8 cellular contexts compared by ENCODE assay signal in genomic region chrX:119690921-119691716, GRCh38. TPM values are rescaled to one million over a fixed set of nuclear protein-coding genes. Genes with fewer than 3 reads are reported as not detected.
A peak's percentile ranks its signal among the peaks of the same experiment; 100 is the strongest.
DNase-seq lines count a peak whose midpoint lies in the region; ATAC-seq, FAIRE-seq and TF ChIP-seq lines count a peak whose summit lies in the region.

No MANE protein-coding gene starts in this region.

- H3K27me3 Mint-ChIP-seq in activated CD4-positive, alpha-beta memory T cell treated with anti-CD3 and anti-CD28 coated beads, Interleukin-2, amount 10 ng/mL, durations not matched to agents 7 days and 5 days = no peaks in the 10 kb centered on the region
- peaks cover 5% of the 10 kb centered on the region for H3K27me3 Mint-ChIP-seq in glutamatergic neuron (ENCODE audit: unreplicated experiment)

- POLR2A ChIA-PET in A549 (lab: Yijun Ruan, JAX) = interaction anchor here (0.6 kb wide), 1 partner anchor 18 kb away, joined by 3 read pairs; no protein-coding TSS in a partner anchor
- POLR2A ChIA-PET in activated CD4-positive, alpha-beta memory T cell treated with anti-CD3 and anti-CD28 coated beads, Interleukin-2, amount 10 ng/mL, durations not matched to agents 7 days and 5 days (lab: Charles Lee) = interaction anchor here (0.7 to 13.5 kb wide), 18 partner anchors 7 to 222 kb away, joined by 3 to 337 read pairs (median 8); partner anchors contain the start of genes NKRF, RPL39, SOWAHD and UBE2A

- peak; percentile 84 for FAIRE-seq in A549 (lab: Jason Lieb, UNC)

- in situ Hi-C loops in KBM-7 (cut with MboI; ENCODE audit: low pct_unique_long_range_greater_than_20kb, low sequenced_read_pairs) = no loop called here

- TF ChIP-seq RAD21 in A549 (conservative IDR thresholded peaks at IDR 0.05 in 1 of 2, IDR thresholded peaks at IDR 0.05 in 1 of 2) = no peak

- H3K27ac ChIP-seq in A549 = no peak overlapping the region

- H3K9me3 ChIP-seq in A549 = no peaks in the 10 kb centered on the region

- H3K4me1 ChIP-seq in A549 = peaks cover 11% of the 10 kb centered on the region; the same call in 2 of the 3 replicates

- H3K4me3 Mint-ChIP-seq in activated CD4-positive, alpha-beta memory T cell treated with anti-CD3 and anti-CD28 coated beads, Interleukin-2, amount 10 ng/mL, durations not matched to agents 7 days and 5 days = peak overlapping the region; percentile 98
- peak overlapping the region; percentile 97 for H3K4me3 Mint-ChIP-seq in glutamatergic neuron (ENCODE audit: unreplicated experiment)
- peak overlapping the region; percentile 84 for H3K4me3 Mint-ChIP-seq in stimulated activated effector memory CD8-positive, alpha-beta T cell treated with anti-CD3 and anti-CD28 coated beads, Interleukin-12 subunit alpha, Interleukin-12 subunit beta, amount 100 ng/mL, for 72 hours

- CTCF ChIA-PET in A549 (lab: Yijun Ruan, JAX) = interaction anchor here (0.6 to 1.6 kb wide), 4 partner anchors 8 to 175 kb away, joined by 3 to 6 read pairs (median 4); no protein-coding TSS in a partner anchor
- CTCF ChIA-PET in activated CD4-positive, alpha-beta memory T cell treated with anti-CD3 and anti-CD28 coated beads, Interleukin-2, amount 10 ng/mL, durations not matched to agents 7 days and 5 days (lab: Charles Lee) = interaction anchor here (1.1 to 5.9 kb wide), 7 partner anchors 9 to 66 kb away, joined by 3 to 45 read pairs (median 5); no protein-coding TSS in a partner anchor

- ATAC-seq in A549 (no peak), HG02981 (IDR thresholded peaks at IDR 0.05; ENCODE audit: unreplicated experiment) (no peak)
- peak; percentile 22 for ATAC-seq in stimulated activated effector memory CD8-positive, alpha-beta T cell treated with anti-CD3 and anti-CD28 coated beads, Interleukin-12 subunit alpha, Interleukin-12 subunit beta, amount 100 ng/mL, for 72 hours

- H3K27ac Mint-ChIP-seq in activated CD4-positive, alpha-beta memory T cell treated with anti-CD3 and anti-CD28 coated beads, Interleukin-2, amount 10 ng/mL, durations not matched to agents 7 days and 5 days = peak overlapping the region; percentile 100
- H3K27ac Mint-ChIP-seq in glutamatergic neuron (ENCODE audit: unreplicated experiment) = peak overlapping the region; percentile 97
- H3K27ac Mint-ChIP-seq in stimulated activated effector memory CD8-positive, alpha-beta T cell treated with anti-CD3 and anti-CD28 coated beads, Interleukin-12 subunit alpha, Interleukin-12 subunit beta, amount 100 ng/mL, for 72 hours = peak overlapping the region; percentile 97

- peaks cover 36% of the 10 kb centered on the region for H3K4me1 Mint-ChIP-seq in activated CD4-positive, alpha-beta memory T cell treated with anti-CD3 and anti-CD28 coated beads, Interleukin-2, amount 10 ng/mL, durations not matched to agents 7 days and 5 days
- H3K4me1 Mint-ChIP-seq in glutamatergic neuron (ENCODE audit: low read depth, unreplicated experiment) = peaks cover 13% of the 10 kb centered on the region
- peaks cover 17% of the 10 kb centered on the region for H3K4me1 Mint-ChIP-seq in stimulated activated effector memory CD8-positive, alpha-beta T cell treated with anti-CD3 and anti-CD28 coated beads, Interleukin-12 subunit alpha, Interleukin-12 subunit beta, amount 100 ng/mL, for 72 hours

- DNase-seq in A549 (ENCODE audit: low read depth in 1 of 2, low spot score in 1 of 2) (no peak), KBM-7 (peak; percentile 72), glutamatergic neuron (peak; percentile 52), NCI-H2171 (lab: John Stamatoyannopoulos, UW) (no peak), NCI-H226 (no peak)
- peak; percentile 78 for DNase-seq in activated CD4-positive, alpha-beta memory T cell treated with anti-CD3 and anti-CD28 coated beads, Interleukin-2, amount 10 ng/mL, durations not matched to agents 7 days and 5 days
- peak in 1 of 2 donors; percentile 69 for DNase-seq in stimulated activated effector memory CD8-positive, alpha-beta T cell treated with anti-CD3 and anti-CD28 coated beads, Interleukin-12 subunit alpha, Interleukin-12 subunit beta, amount 100 ng/mL, for 72 hours (ENCODE audit: low spot score in 2 of 2)

- TF ChIP-seq EP300 in A549 (IDR thresholded peaks at IDR 0.05) = no peak

- WGBS in A549 (ENCODE audit: missing lambda C conversion rate) = 83% methylated on average over 8 of the region's 8 CpGs

- no peaks in the 10 kb centered on the region for H3K9me3 Mint-ChIP-seq in activated CD4-positive, alpha-beta memory T cell treated with anti-CD3 and anti-CD28 coated beads, Interleukin-2, amount 10 ng/mL, durations not matched to agents 7 days and 5 days
- peaks cover 14% of the 10 kb centered on the region for H3K9me3 Mint-ChIP-seq in glutamatergic neuron (ENCODE audit: unreplicated experiment)
- H3K9me3 Mint-ChIP-seq in stimulated activated effector memory CD8-positive, alpha-beta T cell treated with anti-CD3 and anti-CD28 coated beads, Interleukin-12 subunit alpha, Interleukin-12 subunit beta, amount 100 ng/mL, for 72 hours = no peaks in the 10 kb centered on the region

- H3K4me2 ChIP-seq in A549 = peak overlapping the region; percentile 91

- TF ChIP-seq POLR2A in A549 (IDR thresholded peaks at IDR 0.05; ENCODE audit: low read length) = no peak

- H3K4me3 ChIP-seq in A549 = 0 out of 3 replicates have a peak overlapping the region, but pooled peaks have one; percentile 81

- TF ChIP-seq CTCF in A549 (IDR thresholded peaks at IDR 0.05) (no peak), glutamatergic neuron (IDR thresholded peaks at IDR 0.05; ENCODE audit: partially characterized antibody, unreplicated experiment) (no peak)

- peaks cover 39% of the 10 kb centered on the region for H3K36me3 Mint-ChIP-seq in activated CD4-positive, alpha-beta memory T cell treated with anti-CD3 and anti-CD28 coated beads, Interleukin-2, amount 10 ng/mL, durations not matched to agents 7 days and 5 days (ENCODE audit: low read depth)
- H3K36me3 Mint-ChIP-seq in glutamatergic neuron (ENCODE audit: unreplicated experiment) = no peaks in the 10 kb centered on the region
- peaks cover 46% of the 10 kb centered on the region for H3K36me3 Mint-ChIP-seq in stimulated activated effector memory CD8-positive, alpha-beta T cell treated with anti-CD3 and anti-CD28 coated beads, Interleukin-12 subunit alpha, Interleukin-12 subunit beta, amount 100 ng/mL, for 72 hours

TF ChIP-seq in A549, 52 proteins besides CTCF, POLR2A, EP300 and RAD21 (continues in another document):
- TF ChIP-seq ZSCAN20 (CRISPR knock-in tag; IDR thresholded peaks at IDR 0.05) = no peak
- TF ChIP-seq BHLHE40 (IDR thresholded peaks at IDR 0.05; ENCODE audit: low read depth, low read length) = no peak
- TF ChIP-seq HDAC2 (IDR thresholded peaks at IDR 0.05) = no peak
- no peak for TF ChIP-seq FOSL2 (IDR thresholded peaks at IDR 0.05)
- TF ChIP-seq FOSL2 (CRISPR knock-in tag; IDR thresholded peaks at IDR 0.05) = no peak
- no peak for TF ChIP-seq CHD4 (IDR thresholded peaks at IDR 0.05; ENCODE audit: borderline replicate concordance)
- no peak for TF ChIP-seq HMGXB4 (CRISPR knock-in tag; IDR thresholded peaks at IDR 0.05; ENCODE audit: borderline replicate concordance)
- no peak for TF ChIP-seq RARB (CRISPR knock-in tag; IDR thresholded peaks at IDR 0.05)
- no peak for TF ChIP-seq CBX8 (IDR thresholded peaks at IDR 0.05)
- TF ChIP-seq TFCP2L1 (CRISPR knock-in tag; IDR thresholded peaks at IDR 0.05) = no peak
- no peak for TF ChIP-seq MYC (IDR thresholded peaks at IDR 0.05; ENCODE audit: borderline replicate concordance, low read length)
- no peak for TF ChIP-seq BCL3 (IDR thresholded peaks at IDR 0.05)
- no peak for TF ChIP-seq PBX3 (IDR thresholded peaks at IDR 0.05)

RNA-seq across cellular contexts. Expression of gene SEPTIN6, which starts 1.8 kb away (rescaled TPM):
- polyA plus RNA-seq in A549 (2011; rRNA removed) = 15.2 and 16.3 TPM in 2 replicates
- 10.6 and 11.9 TPM in 2 replicates for polyA plus RNA-seq in A549 (2012; cell fraction: cytosol; rRNA removed)
- polyA plus RNA-seq in A549 (2012; cell fraction: nucleus; rRNA removed) = 9.1 and 9.5 TPM in 2 replicates
- polyA plus RNA-seq in A549 (2017; fragmentation: RNase III; extraction: RNeasy Plus Mini Kit Qiagen cat#74134 plus additional on column Dnase treatment) = 10.7 to 14.1 TPM (median 12.9 TPM) in 3 replicates
- polyA minus RNA-seq in A549 (2011; rRNA and poly(A)+ RNA removed) = 19.3 and 21.6 TPM in 2 replicates
- 100 to 1,000 TPM; 214 to 219 TPM for total RNA-seq in activated CD4-positive, alpha-beta memory T cell treated with anti-CD3 and anti-CD28 coated beads, Interleukin-2, amount 10 ng/mL, durations not matched to agents 7 days and 5 days
- 243 TPM for total RNA-seq in glutamatergic neuron (ENCODE audit: unreplicated experiment)

Comparison
In these comparisons a context has a peak if more than half of its experiments do, and no peak if none do; other contexts are left out.
1. DNase-seq: peak in KBM-7 (single experiment), activated CD4-positive, alpha-beta memory T cell treated with anti-CD3 and anti-CD28 coated beads, Interleukin-2, amount 10 ng/mL, durations not matched to agents 7 days and 5 days (single experiment) and glutamatergic neuron (single experiment); none in A549 (0 of 2), NCI-H2171 (single experiment) and NCI-H226 (single experiment).
2. Peak in every context shown above with its lines, with median percentiles within 50 percentile points of each other: H3K27ac Mint-ChIP-seq and H3K4me3 Mint-ChIP-seq.